12 cellular contexts compared by ENCODE assay signal in genomic region chr10:6124666-6125065, GRCh38. TPM values are rescaled to one million over a fixed set of nuclear protein-coding genes. Genes with fewer than 3 reads are reported as not detected.
DNase-seq lines count a peak whose midpoint lies in the region; ATAC-seq and TF ChIP-seq lines count a peak whose summit lies in the region.
"Had no signal": no experiment of that assay in that cellular context is flagged by ENCODE, and none has a peak within 500 bp of the region (broad histone marks: within the 10 kb centered on the region; RNA-seq: fewer than 3 reads in every experiment).

No MANE protein-coding gene starts in this region.

- H3K9ac ChIP-seq in endodermal cell (ENCODE audit: extremely low read depth, low read length, poor library complexity, severe bottlenecking) = no peak overlapping the region

- H3K9me3 Mint-ChIP-seq in endodermal cell = no peaks in the 10 kb centered on the region
- H3K9me3 Mint-ChIP-seq: IgD-negative memory B cell had no signal

- H3K27me3 ChIP-seq in endodermal cell (ENCODE audit: control insufficient read depth, insufficient read depth, low read length, poor library complexity, severe bottlenecking) = no peaks in the 10 kb centered on the region

- H3K36me3 ChIP-seq in endodermal cell (ENCODE audit: control insufficient read depth, insufficient read depth, low read length) = no peaks in the 10 kb centered on the region

- no peaks in the 10 kb centered on the region for H3K36me3 Mint-ChIP-seq in endodermal cell (ENCODE audit: low read depth)

- no peaks in the 10 kb centered on the region for H3K9me3 ChIP-seq in endodermal cell (ENCODE audit: control insufficient read depth, low read length)

- no peak overlapping the region for H3K4me3 Mint-ChIP-seq in endodermal cell

- H3K27me3 Mint-ChIP-seq in endodermal cell (ENCODE audit: insufficient read depth) = no peaks in the 10 kb centered on the region

- no peak overlapping the region for H3K27ac Mint-ChIP-seq in endodermal cell
- H3K27ac Mint-ChIP-seq: IgD-negative memory B cell had no signal

- 91 to 98% methylated on average over 7 to 9 of the region's 9 CpGs for WGBS in endodermal cell (ENCODE audit: insufficient coverage in 1 of 2, insufficient read length in 1 of 2), 2 experiments
- 10 to 13% methylated on average over 9 of the region's 9 CpGs for WGBS in lower leg skin, 2 donors

- DNase-seq in NCI-H460 (ENCODE audit: extremely low read depth, low read depth) = peak; percentile 14
- peak; percentile 35 for DNase-seq in endodermal cell
- peak; percentile 67 to 89 for DNase-seq in lower leg skin (ENCODE audit: low spot score in 2 of 2)
- DNase-seq in substantia nigra (lab: John Stamatoyannopoulos, UW) = peak in 16 of 49 donors; percentile 15 to 47 (median 27)
- no peak for DNase-seq in NOMO-1 (lab: John Stamatoyannopoulos, UW; ENCODE audit: unreplicated experiment in 2 of 2)
- no peak for DNase-seq in NCI-H524 treated with DMSO at 0.1 percent for 48 hours (lab: John Stamatoyannopoulos, UW)
- DNase-seq: activated naive CD4-positive, alpha-beta T cell treated with anti-CD3 and anti-CD28 coated beads, Interleukin-2, amount 50 U/mL, for 16 hours; stimulated activated CD8-positive, alpha-beta memory T cell treated with anti-CD3 and anti-CD28 coated beads, Interleukin-4, amount 100 ng/mL, for 48 hours had no signal

- TF ChIP-seq POLR2A in lower leg skin (IDR thresholded peaks at IDR 0.05) = no peak

- peaks cover 7% of the 10 kb centered on the region for H3K4me1 ChIP-seq in endodermal cell (ENCODE audit: control insufficient read depth, insufficient read depth, low read length)

- no peak overlapping the region for H3K4me3 ChIP-seq in endodermal cell (ENCODE audit: low read length)
- H3K4me3 ChIP-seq in lower leg skin (ENCODE audit: low read depth, poor library complexity, severe bottlenecking) = no peak overlapping the region
- H3K4me3 ChIP-seq: skin epidermis had no signal

- intact Hi-C loops in lower leg skin (cut with DNase I; ENCODE audit: low total_unique reads) = no loop called here

- no peak for TF ChIP-seq CTCF in endodermal cell (conservative IDR thresholded peaks at IDR 0.05)
- no peak for TF ChIP-seq CTCF in lower leg skin (IDR thresholded peaks at IDR 0.05)

- ATAC-seq in GM18519 (IDR thresholded peaks at IDR 0.05; ENCODE audit: low FRiP score, unreplicated experiment) = no peak
- no peak for ATAC-seq in GM19351 (IDR thresholded peaks at IDR 0.05; ENCODE audit: unreplicated experiment)

- peaks cover 20% of the 10 kb centered on the region for H3K4me1 Mint-ChIP-seq in endodermal cell

- H3K27ac ChIP-seq in endodermal cell (ENCODE audit: low read depth, low read length) (no peak overlapping the region), substantia nigra (ENCODE audit: low read depth, low read length, poor library complexity, severe bottlenecking) (peak overlapping the region; percentile 76)

RNA-seq across cellular contexts. Expression of gene RBM17, which starts 35.8 kb away (rescaled TPM):
- total RNA-seq in NCI-H460 (2014; rRNA removed; shearing (Covaris generic)) = 33.8 and 40.2 TPM in 2 replicates
- polyA plus RNA-seq in NCI-H460 (2014; cell fraction: nucleus; rRNA removed) = 112 and 121 TPM in 2 replicates
- total RNA-seq in endodermal cell (100 to 1,000 TPM; 123 to 139 TPM), lower leg skin (10 to 100 TPM; 38.8 to 63.6 (median 40.4) TPM)
- 93.5 TPM for polyA plus RNA-seq in endodermal cell (2013, experiment 1 of 2)
- polyA plus RNA-seq in endodermal cell (2013, experiment 2 of 2) = 77.6 TPM

Comparison
In these comparisons a context has a peak if more than half of its experiments do, and no peak if none do; other contexts are left out.
1. DNase-seq: peak in NCI-H460 (single experiment), endodermal cell (single experiment) and lower leg skin (2 of 2); none in NOMO-1 (0 of 2) and NCI-H524 treated with DMSO at 0.1 percent for 48 hours (single experiment).